In genomic region chr1:212558665-212559480, GRCh38 we compare ENCODE assay signal across 8 cellular contexts.
A peak's percentile ranks its signal among the peaks of the same experiment; 100 is the strongest.
DNase-seq lines count a peak whose midpoint lies in the region; ATAC-seq and TF ChIP-seq lines count a peak whose summit lies in the region.

No MANE protein-coding gene starts in this region.

- H3K27ac ChIP-seq in WERI-Rb-1 = no peak overlapping the region

- peaks cover 5% of the 10 kb centered on the region for H3K9me3 ChIP-seq in WERI-Rb-1 (ENCODE audit: severe bottlenecking)

- H3K4me3 ChIP-seq in WERI-Rb-1 (ENCODE audit: low read depth, low read length) = no peak overlapping the region

- DNase-seq in NCI-H1930 (lab: John Stamatoyannopoulos, UW) (peak; percentile 74 to 92), T-helper 9 cell (peak; percentile 90), astrocyte of the hippocampus (ENCODE audit: low read depth, low spot score) (peak; percentile 99), hippocampal formation (lab: John Stamatoyannopoulos, UW) (peak; percentile 73 to 77), retina (peak; percentile 98), WERI-Rb-1 (no peak)

- H3K36me3 ChIP-seq in WERI-Rb-1 = no peaks in the 10 kb centered on the region

- TF ChIP-seq CTCF in WERI-Rb-1 (IDR thresholded peaks at IDR 0.05; ENCODE audit: low read depth, low read length) = no peak

- ATAC-seq in GM18511 (IDR thresholded peaks at IDR 0.05; ENCODE audit: unreplicated experiment) (peak; percentile 95), HG02970 (IDR thresholded peaks at IDR 0.05; ENCODE audit: low FRiP score, unreplicated experiment) (peak; percentile 92)

- H3K27me3 ChIP-seq in WERI-Rb-1 (ENCODE audit: insufficient read depth, low read depth, severe bottlenecking) = no peaks in the 10 kb centered on the region
